ENCODE assay signal across 28 cellular contexts in the genomic region with DNA sequence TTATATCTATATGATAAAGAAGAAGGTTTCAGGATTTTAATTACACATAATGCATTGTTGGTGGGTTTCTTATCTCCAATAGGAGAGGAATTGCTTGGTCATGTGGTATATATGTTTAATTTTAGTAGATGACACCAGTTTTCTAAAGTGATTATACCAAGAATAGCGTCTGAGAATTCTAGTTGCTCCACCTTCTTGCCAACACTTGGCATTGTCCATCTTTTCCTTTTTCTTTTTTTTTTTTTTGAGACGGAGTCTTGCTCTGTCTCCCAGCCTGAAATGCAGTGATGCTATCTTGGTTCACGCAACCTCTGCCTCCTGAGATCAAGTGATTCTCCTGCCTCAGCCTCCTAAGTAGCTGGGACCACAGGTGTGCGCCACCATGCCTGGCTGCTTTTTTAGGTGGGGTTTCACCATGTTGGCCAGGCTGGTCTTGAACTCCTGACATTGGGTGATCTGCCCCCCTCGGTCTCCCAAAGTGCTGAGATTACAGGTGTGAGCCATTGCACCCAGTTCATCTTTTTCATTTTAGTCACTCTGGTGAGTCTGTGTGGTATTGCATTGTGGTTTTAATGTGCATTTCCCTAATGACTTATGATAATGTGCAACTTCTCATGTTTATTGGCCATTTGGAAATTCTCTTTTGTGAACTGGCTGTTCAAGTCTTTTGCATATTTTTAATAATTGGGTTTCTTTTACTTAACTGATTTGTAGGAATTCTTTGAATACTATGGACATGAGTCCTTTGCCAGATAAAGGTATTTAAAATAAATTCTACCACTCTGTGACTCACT. TPM values are rescaled to one million over a fixed set of nuclear protein-coding genes. Genes with fewer than 3 reads are reported as not detected.
DNase-seq lines count a peak whose midpoint lies in the region; ATAC-seq, FAIRE-seq and TF ChIP-seq lines count a peak whose summit lies in the region.
"Had no signal": no experiment of that assay in that cellular context is flagged by ENCODE, and none has a peak within 500 bp of the region (broad histone marks: within the 10 kb centered on the region; RNA-seq: fewer than 3 reads in every experiment).

No MANE protein-coding gene starts in this region.

- H4K20me1 ChIP-seq in astrocyte (ENCODE audit: insufficient read depth, low read length): no peaks in the 10 kb centered on the region

- H3K9me3 ChIP-seq in astrocyte (ENCODE audit: insufficient read depth, low read depth, low read length): no peaks in the 10 kb centered on the region
- H3K9me3 ChIP-seq: esophagus squamous epithelium, MG63 had no signal

- H3K27me3 Mint-ChIP-seq in HFFc6 (ENCODE audit: insufficient read depth) (peaks cover 3% of the 10 kb centered on the region), astrocyte (ENCODE audit: low read depth, unreplicated experiment) (peaks cover 5% of the 10 kb centered on the region)

- DNase-seq in AG08396 (ENCODE audit: low spot score) (peak; percentile 47), HFFc6 (peak; percentile 73), astrocyte (ENCODE audit: low read depth) (peak; percentile 57), foreskin keratinocyte (peak; percentile 24 to 79), NCI-H1092 treated with DMSO at 0.1 percent for 48 hours (lab: John Stamatoyannopoulos, UW) (no peak)
- DNase-seq in stimulated activated CD4-positive, alpha-beta T cell treated with anti-CD3 and anti-CD28 coated beads, Interleukin-1b, Interleukin-23, amount 100 ng/mL, for 48 hours: no peak
- DNase-seq: activated CD4-positive, alpha-beta T cell treated with anti-CD3 and anti-CD28 coated beads for 1 hour; activated naive CD4-positive, alpha-beta T cell treated with anti-CD3 and anti-CD28 coated beads for 36 hours; aorta; CD4-positive, alpha-beta memory T cell; DMS 273 treated with DMSO at 0.1 percent for 48 hours; effector CD8-positive, alpha-beta T cell; esophagus squamous epithelium; GDM1; left colon; mesendoderm; MG63; NCI-H1436; NCI-H526 treated with DMSO at 0.1 percent for 48 hours; right cardiac atrium; Right ventricle myocardium superior had no signal

- no peak overlapping the region; the same call in 1 of the 2 replicates for H3K27ac Mint-ChIP-seq in HFFc6
- no peak overlapping the region for H3K27ac Mint-ChIP-seq in astrocyte (ENCODE audit: unreplicated experiment)
- H3K27ac Mint-ChIP-seq: activated naive CD4-positive, alpha-beta T cell treated with anti-CD3 and anti-CD28 coated beads for 36 hours; CD4-positive, alpha-beta memory T cell had no signal

- H3K9me3 Mint-ChIP-seq in HFFc6 (peaks cover 5% of the 10 kb centered on the region; the same call in 1 of the 2 replicates), astrocyte (ENCODE audit: unreplicated experiment) (peaks cover 14% of the 10 kb centered on the region)

- no peak overlapping the region for H3K9ac ChIP-seq in astrocyte (ENCODE audit: low read length)

- no peaks in the 10 kb centered on the region for H3K27me3 ChIP-seq in astrocyte (ENCODE audit: insufficient read depth, low read length)
- H3K27me3 ChIP-seq in foreskin keratinocyte: no peaks in the 10 kb centered on the region
- H3K27me3 ChIP-seq: esophagus squamous epithelium, MG63 had no signal

- H3K4me3 ChIP-seq in astrocyte (ENCODE audit: insufficient read depth, low read depth, low read length): no peak overlapping the region
- H3K4me3 ChIP-seq: esophagus squamous epithelium, MG63 had no signal

- no peaks in the 10 kb centered on the region for H3K4me1 ChIP-seq in astrocyte (ENCODE audit: insufficient read depth, low read length)
- H3K4me1 ChIP-seq in foreskin keratinocyte: no peaks in the 10 kb centered on the region
- H3K4me1 ChIP-seq: esophagus squamous epithelium had no signal

- H3K27ac ChIP-seq in astrocyte (ENCODE audit: low read depth, low read length): no peak overlapping the region
- H3K27ac ChIP-seq in foreskin keratinocyte: no peak overlapping the region
- H3K27ac ChIP-seq: esophagus squamous epithelium, HL-60 had no signal

- H3K36me3 ChIP-seq in astrocyte (ENCODE audit: insufficient read depth, low read length): no peaks in the 10 kb centered on the region
- H3K36me3 ChIP-seq: esophagus squamous epithelium, MG63 had no signal

- no peak overlapping the region for H2AFZ ChIP-seq in astrocyte (ENCODE audit: low read depth, low read length)

- ATAC-seq in foreskin keratinocyte: peak; percentile 46
- no peak for ATAC-seq in HG02759 (IDR thresholded peaks at IDR 0.05; ENCODE audit: unreplicated experiment)
- ATAC-seq in SK-N-SH treated with all-trans-retinoic acid at 6 μM for 48 hours: no peak
- ATAC-seq: left colon, right cardiac atrium had no signal

- H3K36me3 Mint-ChIP-seq in HFFc6 (ENCODE audit: low read depth) (0 out of 2 replicates have a peak, but pooled peaks cover 4% of the 10 kb centered on the region), astrocyte (ENCODE audit: low read depth, unreplicated experiment) (no peaks in the 10 kb centered on the region)
- H3K36me3 Mint-ChIP-seq: CD4-positive, alpha-beta memory T cell had no signal

- no peak for FAIRE-seq in astrocyte (lab: Jason Lieb, UNC)
- FAIRE-seq: H54, urothelium cell line had no signal

- no peak overlapping the region for H3K4me3 Mint-ChIP-seq in HFFc6
- no peak overlapping the region for H3K4me3 Mint-ChIP-seq in astrocyte (ENCODE audit: unreplicated experiment)
- H3K4me3 Mint-ChIP-seq: activated naive CD4-positive, alpha-beta T cell treated with anti-CD3 and anti-CD28 coated beads for 36 hours; CD4-positive, alpha-beta memory T cell had no signal

- peaks cover 18% of the 10 kb centered on the region for H3K4me1 Mint-ChIP-seq in HFFc6 (ENCODE audit: low read depth)
- no peaks in the 10 kb centered on the region for H3K4me1 Mint-ChIP-seq in astrocyte (ENCODE audit: low read depth, unreplicated experiment)
- H3K4me1 Mint-ChIP-seq: CD4-positive, alpha-beta memory T cell had no signal

- no peak overlapping the region for H3K4me2 ChIP-seq in astrocyte (ENCODE audit: low read length)

- no peaks in the 10 kb centered on the region for H3K79me2 ChIP-seq in astrocyte (ENCODE audit: insufficient read depth, low read length)

- TF ChIP-seq CTCF in HFFc6 (IDR thresholded peaks at IDR 0.05): no peak; the same call in 1 of the 2 replicates
- no peak for TF ChIP-seq CTCF in astrocyte (IDR thresholded peaks at IDR 0.05; ENCODE audit: insufficient read depth, low read depth, low read length)
- peak; percentile 26 for TF ChIP-seq CTCF in foreskin keratinocyte (conservative IDR thresholded peaks at IDR 0.05)

TF ChIP-seq in SK-N-SH treated with all-trans-retinoic acid at 6 μM for 48 hours, 23 proteins besides CTCF, POLR2A, EP300 and RAD21:
- TF ChIP-seq ARNTL (CRISPR knock-in tag; IDR thresholded peaks at IDR 0.05; ENCODE audit: borderline replicate concordance, low read depth) (no peak), ISL1 (CRISPR knock-in tag; IDR thresholded peaks at IDR 0.05) (no peak)
TF ChIP-seq in SK-N-SH treated with all-trans-retinoic acid at 6 μM for 48 hours: peak in this region for 0.

RNA-seq across cellular contexts. Expression of a gene that starts 37.3 kb away (rescaled TPM):
- 10 to 100 TPM; 20.1 to 28.3 (median 26.7) TPM for total RNA-seq in HFFc6 (2021; fragmentation: NEBNext Ultra II Directional; extraction: Animal tissue kit (Norgen Biotek cat#: 25700))
- total RNA-seq in astrocyte: 27.5 and 32.5 TPM in 2 replicates
- total RNA-seq in foreskin keratinocyte: 12.7 and 13.5 TPM in 2 replicates
- 6.7 and 7.7 TPM in 2 replicates for polyA plus RNA-seq in foreskin keratinocyte

RNA-seq across cellular contexts. Expression of a gene that starts 48.9 kb away (rescaled TPM):
- not detected for total RNA-seq in HFFc6 (2021; fragmentation: NEBNext Ultra II Directional; extraction: Animal tissue kit (Norgen Biotek cat#: 25700))
- not detected in 2 replicates for total RNA-seq in astrocyte
- not detected in 2 replicates for total RNA-seq in foreskin keratinocyte
- 0.13 TPM in 1 of 2 replicates, not detected in the other for polyA plus RNA-seq in foreskin keratinocyte
- total RNA-seq: activated CD8-positive, alpha-beta memory T cell treated with anti-CD3 and anti-CD28 coated beads for 36 hours; activated naive CD4-positive, alpha-beta T cell treated with anti-CD3 and anti-CD28 coated beads for 36 hours; CD4-positive, alpha-beta memory T cell; chondrocyte; left colon; Right ventricle myocardium superior had no signal
- polyA plus RNA-seq: CD4-positive, alpha-beta memory T cell had no signal

RNA-seq across cellular contexts. Expression of a gene that starts 50.5 kb away (rescaled TPM):
- 1 to 10 TPM; 3.1 to 6.9 (median 5.4) TPM for total RNA-seq in HFFc6 (2021; fragmentation: NEBNext Ultra II Directional; extraction: Animal tissue kit (Norgen Biotek cat#: 25700))
- total RNA-seq in astrocyte (6.9 and 7.3 TPM in 2 replicates), foreskin keratinocyte (13.4 and 21.5 TPM in 2 replicates)
- 15.8 and 23.7 TPM in 2 replicates for polyA plus RNA-seq in foreskin keratinocyte
- total RNA-seq: activated CD8-positive, alpha-beta memory T cell treated with anti-CD3 and anti-CD28 coated beads for 36 hours; activated naive CD4-positive, alpha-beta T cell treated with anti-CD3 and anti-CD28 coated beads for 36 hours; CD4-positive, alpha-beta memory T cell had no signal

RNA-seq across cellular contexts. Expression of a gene that starts 56.0 kb away (rescaled TPM):
- total RNA-seq in HFFc6 (2021; fragmentation: NEBNext Ultra II Directional; extraction: Animal tissue kit (Norgen Biotek cat#: 25700)): 10 to 100 TPM in 5 of 6 experiments, 1 to 10 TPM in 1; 9.8 to 15.2 (median 13.2) TPM
- total RNA-seq in astrocyte (15.4 and 17.6 TPM in 2 replicates), foreskin keratinocyte (10.6 and 14.6 TPM in 2 replicates)
- polyA plus RNA-seq in foreskin keratinocyte: 10.9 and 11.6 TPM in 2 replicates

Comparison
In these comparisons a context has a peak if more than half of its experiments do, and no peak if none do; other contexts are left out.
1. DNase-seq: peak in AG08396 (single experiment), HFFc6 (single experiment), astrocyte (single experiment) and foreskin keratinocyte (2 of 2); none in stimulated activated CD4-positive, alpha-beta T cell treated with anti-CD3 and anti-CD28 coated beads, Interleukin-1b, Interleukin-23, amount 100 ng/mL, for 48 hours (single experiment) and NCI-H1092 treated with DMSO at 0.1 percent for 48 hours (single experiment).